11 cellular contexts compared by ENCODE assay signal in the genomic region with DNA sequence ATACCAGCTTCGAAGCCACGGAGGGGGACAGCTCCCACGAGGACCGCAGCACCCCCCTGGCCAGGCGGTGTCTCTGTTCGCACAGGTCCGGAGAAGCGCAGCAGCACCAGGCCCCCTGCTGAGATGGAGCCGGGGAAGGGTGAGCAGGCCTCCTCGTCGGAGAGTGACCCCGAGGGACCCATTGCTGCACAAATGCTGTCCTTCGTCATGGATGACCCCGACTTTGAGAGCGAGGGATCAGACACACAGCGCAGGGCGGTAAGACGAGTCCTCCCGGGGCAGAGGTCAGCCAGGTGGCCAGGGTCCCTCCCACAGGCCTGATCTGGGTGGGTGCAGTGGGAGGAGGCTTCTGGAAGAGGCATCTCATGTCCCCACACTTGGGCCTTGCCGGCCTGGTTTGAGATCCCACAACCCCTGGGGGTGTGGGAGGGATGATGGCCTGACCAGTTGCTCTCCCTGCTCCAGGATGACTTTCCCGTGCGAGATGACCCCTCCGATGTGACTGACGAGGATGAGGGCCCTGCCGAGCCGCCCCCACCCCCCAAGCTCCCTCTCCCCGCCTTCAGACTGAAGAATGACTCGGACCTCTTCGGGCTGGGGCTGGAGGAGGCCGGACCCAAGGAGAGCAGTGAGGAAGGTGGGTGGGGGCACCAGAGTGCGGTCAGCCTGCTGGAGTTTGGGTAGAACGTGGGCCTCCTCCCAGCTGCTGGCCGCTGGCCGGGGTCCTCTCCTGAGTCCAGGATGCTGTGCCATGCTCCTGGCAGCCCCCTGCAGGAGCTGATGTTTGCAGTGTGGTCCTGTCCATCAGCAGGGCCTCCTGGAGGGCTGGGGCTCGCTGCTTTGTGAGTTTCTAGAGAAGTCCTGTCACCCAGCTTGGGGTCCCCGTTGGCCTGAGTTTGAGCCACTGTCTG. TPM values are rescaled to one million over a fixed set of nuclear protein-coding genes. Genes with fewer than 3 reads are reported as not detected.
DNase-seq lines count a peak whose midpoint lies in the region; TF ChIP-seq lines count a peak whose summit lies in the region.
"Had no signal": no experiment of that assay in that cellular context is flagged by ENCODE, and none has a peak within 500 bp of the region (broad histone marks: within the 10 kb centered on the region; RNA-seq: fewer than 3 reads in every experiment).

No MANE protein-coding gene starts in this region.

- no peaks in the 10 kb centered on the region for H3K27me3 ChIP-seq in PC-9 (ENCODE audit: insufficient read depth, low read depth)

- H3K4me1 ChIP-seq in PC-9 (replicated peaks; ENCODE audit: insufficient read depth) (0 out of 2 replicates have a peak, but pooled peaks cover 2% of the 10 kb centered on the region), mesodermal cell (ENCODE audit: control insufficient read depth, insufficient read depth, low read length, poor library complexity, severe bottlenecking) (peaks cover 19% of the 10 kb centered on the region)

- 93 to 97% methylated on average over 28 to 33 of the region's 36 CpGs for WGBS in mesodermal cell (ENCODE audit: insufficient coverage in 2 of 2), 2 experiments

- H4K20me1 ChIP-seq in PC-9 (ENCODE audit: insufficient read depth) = peaks cover 16% of the 10 kb centered on the region; the same call in 1 of the 2 replicates

- no peaks in the 10 kb centered on the region for H3K36me3 ChIP-seq in PC-9 (ENCODE audit: low read depth)
- peaks cover 25% of the 10 kb centered on the region for H3K36me3 ChIP-seq in mesodermal cell (ENCODE audit: control insufficient read depth, insufficient read depth, low read length)

- TF ChIP-seq CTCF in C4-2B (conservative IDR thresholded peaks at IDR 0.05) = no peak
- no peak for TF ChIP-seq CTCF in PC-9 (conservative IDR thresholded peaks at IDR 0.05)
- no peak for TF ChIP-seq CTCF in GM10266 (IDR thresholded peaks at IDR 0.05; ENCODE audit: control insufficient read depth, insufficient read depth, low read depth, missing control alignments)

- H3F3A ChIP-seq in PC-9 (ENCODE audit: insufficient read depth, low read depth) = peaks cover 26% of the 10 kb centered on the region

- intact Hi-C loops in PC-9 (cut with micrococcal nuclease; ENCODE audit: unreplicated experiment) = no loop called here

- DNase-seq in PC-9 = no peak
- DNase-seq in SW480 (ENCODE audit: low spot score) = no peak
- DNase-seq in NCI-H2171 treated with DMSO at 0.1 percent for 48 hours (lab: John Stamatoyannopoulos, UW) = no peak
- no peak for DNase-seq in GM10266 (ENCODE audit: extremely low spot score)
- DNase-seq: cerebellar nuclear complex, DMS79, KG1, NCI-H226 had no signal

- no peak overlapping the region for H2AFZ ChIP-seq in PC-9

- CTCF ChIA-PET in PC-9 (lab: Charles Lee) = no interaction called here

- peak overlapping the region; percentile 26; the same call in 1 of the 2 replicates for H3K4me2 ChIP-seq in PC-9

- no peaks in the 10 kb centered on the region for H3K79me2 ChIP-seq in PC-9 (ENCODE audit: low read depth)

- POLR2A ChIA-PET in PC-9 (lab: Charles Lee; ENCODE audit: unreplicated experiment) = no interaction called here

- H3K4me3 ChIP-seq in PC-9 (no peak overlapping the region), mesodermal cell (ENCODE audit: extremely low read depth, insufficient read depth, low read length, poor library complexity, severe bottlenecking) (no peak overlapping the region)

- H3K27ac ChIP-seq in C4-2B (peak overlapping the region; percentile 78), PC-9 (no peak overlapping the region), mesodermal cell (ENCODE audit: low read depth, low read length, severe bottlenecking) (peak overlapping the region; percentile 10)
- H3K27ac ChIP-seq: epithelial cell of prostate had no signal

- no peaks in the 10 kb centered on the region for H3K9me3 ChIP-seq in PC-9 (ENCODE audit: insufficient read depth, low read depth)
- H3K9me3 ChIP-seq in mesodermal cell (ENCODE audit: control insufficient read depth, low read length) = no peaks in the 10 kb centered on the region

- no TSS peak for BruUV-seq in PC-9 (replicated peaks; lab: Mats Ljungman, UMichigan)

- no peaks in the 10 kb centered on the region for H3K9me2 ChIP-seq in PC-9 (ENCODE audit: insufficient read depth)

RNA-seq across cellular contexts. Expression of a gene that starts 2.8 kb away (rescaled TPM):
- 5.3 and 5.9 TPM in 2 replicates for total RNA-seq in PC-9 (2021)
- 4.0 TPM for polyA plus RNA-seq in mesodermal cell (2013, experiment 1 of 2)
- 3.3 TPM for polyA plus RNA-seq in mesodermal cell (2013, experiment 2 of 2)

RNA-seq across cellular contexts. Expression of a gene that starts 9.7 kb away (rescaled TPM):
- total RNA-seq in PC-9 (2021) = 112 and 114 TPM in 2 replicates
- polyA plus RNA-seq in mesodermal cell (2013, experiment 1 of 2) = 189 TPM
- 175 TPM for polyA plus RNA-seq in mesodermal cell (2013, experiment 2 of 2)

RNA-seq across cellular contexts. Expression of a gene that starts 12.7 kb away (rescaled TPM):
- total RNA-seq in PC-9 (2021) = 9.2 and 11.6 TPM in 2 replicates
- 10.9 TPM for polyA plus RNA-seq in mesodermal cell (2013, experiment 1 of 2)
- 9.7 TPM for polyA plus RNA-seq in mesodermal cell (2013, experiment 2 of 2)

RNA-seq across cellular contexts. Expression of a gene that starts 26.6 kb away (rescaled TPM):
- total RNA-seq in PC-9 (2021) = 275 and 338 TPM in 2 replicates
- 264 TPM for polyA plus RNA-seq in mesodermal cell (2013, experiment 1 of 2)
- 220 TPM for polyA plus RNA-seq in mesodermal cell (2013, experiment 2 of 2)

RNA-seq across cellular contexts. Expression of a gene that starts 31.7 kb away (rescaled TPM):
- total RNA-seq in PC-9 (2021) = 116 and 136 TPM in 2 replicates
- 153 TPM for polyA plus RNA-seq in mesodermal cell (2013, experiment 1 of 2)
- 143 TPM for polyA plus RNA-seq in mesodermal cell (2013, experiment 2 of 2)
